In the genomic region with DNA sequence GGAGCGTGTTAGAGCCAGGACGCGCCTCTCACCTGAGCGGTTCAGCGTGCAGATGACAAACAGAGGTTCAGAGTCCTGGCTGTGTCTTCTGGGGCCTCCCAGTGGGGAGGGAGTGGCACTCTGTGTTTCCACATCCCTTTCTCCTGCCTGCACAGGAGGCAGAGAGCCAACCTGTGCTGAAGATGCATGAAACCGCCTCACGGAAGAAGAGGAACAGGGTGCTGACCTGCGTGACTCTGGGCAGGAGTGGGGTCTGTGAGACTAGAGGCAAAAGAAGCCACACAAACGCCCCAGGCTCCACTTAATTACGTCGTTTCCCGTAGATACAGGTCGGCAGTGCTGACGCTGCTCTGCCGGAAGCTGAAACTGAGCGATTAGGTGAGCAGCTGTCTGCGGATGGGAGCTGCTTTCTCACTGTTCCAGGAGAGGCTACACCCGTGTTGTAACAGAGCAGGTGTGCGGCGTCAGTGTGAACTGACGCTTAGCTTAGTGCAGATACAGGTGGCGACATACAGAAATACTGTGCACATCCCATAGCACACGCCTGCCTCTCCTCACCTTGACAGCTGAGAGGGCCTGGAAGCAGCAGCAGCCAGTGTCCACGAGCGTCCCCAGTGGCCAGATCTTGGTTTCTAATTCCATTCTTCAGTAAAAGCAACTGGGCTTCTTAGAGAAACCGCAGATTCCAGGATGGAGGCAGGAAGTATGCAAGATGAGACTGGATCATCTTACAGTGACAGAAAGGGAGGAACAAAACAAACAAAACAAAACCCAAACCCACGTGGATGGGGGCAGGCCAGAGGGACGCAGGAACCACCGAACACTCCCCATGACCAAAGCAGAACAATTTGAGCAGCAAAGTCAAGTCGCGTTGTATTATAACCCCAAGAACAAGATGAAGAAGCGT, we compare ENCODE assay signal across 1 cellular context.
TF ChIP-seq lines count a peak whose summit lies in the region.

No MANE protein-coding gene starts in this region.

TF ChIP-seq in GM12878, 131 proteins besides CTCF, POLR2A, EP300 and RAD21 (continued from another document):
- TF ChIP-seq DPF2 (IDR thresholded peaks at IDR 0.05) (no peak), NRF1 (conservative IDR thresholded peaks at IDR 0.05; ENCODE audit: low read depth, low read length) (no peak), BCL11A (IDR thresholded peaks at IDR 0.05; ENCODE audit: low read depth, low read length) (no peak), ESRRA (IDR thresholded peaks at IDR 0.05; ENCODE audit: low read length) (no peak), CBX5 (IDR thresholded peaks at IDR 0.05; ENCODE audit: low read depth) (no peak), SUZ12 (IDR thresholded peaks at IDR 0.05; ENCODE audit: unreplicated experiment) (no peak), SPI1 (IDR thresholded peaks at IDR 0.05; ENCODE audit: borderline replicate concordance, insufficient read depth, low read depth, low read length) (no peak), ATF7 (IDR thresholded peaks at IDR 0.05; ENCODE audit: low read depth) (no peak), MEF2B (IDR thresholded peaks at IDR 0.05; ENCODE audit: partially characterized antibody, poor library complexity, severe bottlenecking) (no peak), ZNF207 (IDR thresholded peaks at IDR 0.05; ENCODE audit: borderline replicate concordance) (no peak), CBX3 (IDR thresholded peaks at IDR 0.05; ENCODE audit: borderline replicate concordance, low read depth) (no peak), FOS (IDR thresholded peaks at IDR 0.05; ENCODE audit: borderline replicate concordance, extremely low read depth, insufficient read length) (no peak), ZBED1 (IDR thresholded peaks at IDR 0.05; ENCODE audit: borderline replicate concordance) (no peak), SMARCA5 (IDR thresholded peaks at IDR 0.05) (no peak), IKZF2 (IDR thresholded peaks at IDR 0.05) (no peak)
